In the genomic region with DNA sequence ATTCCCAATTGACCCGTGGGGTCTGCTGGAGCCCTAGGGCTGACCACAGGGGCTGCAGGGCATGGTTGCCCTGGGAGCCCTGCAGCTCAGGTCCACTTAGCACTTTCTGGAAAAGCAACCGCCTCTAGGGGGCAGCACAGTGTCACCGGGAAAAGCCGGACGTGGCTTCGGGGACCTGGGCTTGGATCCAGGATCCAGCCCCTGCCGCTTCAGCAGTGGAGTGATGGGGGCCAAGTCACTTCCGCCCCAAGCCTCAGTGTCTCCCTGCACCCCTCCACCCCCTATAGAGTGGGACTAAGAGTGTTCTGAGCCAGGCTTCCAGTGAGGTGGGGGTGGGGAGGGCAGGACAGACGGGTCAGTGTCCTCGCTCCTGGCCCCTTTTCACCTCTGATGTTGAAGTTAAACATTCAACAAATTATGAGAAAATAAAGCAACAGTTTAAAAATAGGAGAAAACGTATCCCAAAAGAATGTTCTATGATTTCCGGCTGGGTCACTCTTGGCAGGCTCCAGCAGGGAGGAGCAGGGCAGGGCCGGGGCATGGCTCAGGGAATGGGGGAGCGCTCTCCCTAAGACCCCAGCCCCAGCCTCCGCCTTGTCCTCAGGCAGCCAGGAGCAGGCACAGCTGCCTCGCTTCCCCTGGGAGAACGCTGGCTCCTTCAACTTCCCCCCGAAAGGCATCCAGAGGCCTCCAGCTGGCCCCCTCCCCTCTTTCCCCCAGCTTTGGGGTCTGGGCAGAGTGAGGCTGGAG, we compare ENCODE assay signal across 8 cellular contexts.
A peak's percentile ranks its signal among the peaks of the same experiment; 100 is the strongest.
DNase-seq lines count a peak whose midpoint lies in the region; ATAC-seq and TF ChIP-seq lines count a peak whose summit lies in the region.

No MANE protein-coding gene starts in this region.

- H3K4me3 ChIP-seq in tibial artery: peak overlapping the region; percentile 26 to 38

- H3K9me3 ChIP-seq in tibial artery: no peaks in the 10 kb centered on the region

- H3K27ac Mint-ChIP-seq in natural killer cell: no peak overlapping the region

- H3K4me3 Mint-ChIP-seq in natural killer cell: no peak overlapping the region

- DNase-seq in SIG-M5 treated with dmso at 0.1 percent for 504 hours (lab: John Stamatoyannopoulos, UW; ENCODE audit: unreplicated experiment) (peak; percentile 16), SIG-M5 (lab: John Stamatoyannopoulos, UW) (no peak), NCI-H1105 (lab: John Stamatoyannopoulos, UW) (peak; percentile 68), fibroblast of gingiva (ENCODE audit: low read depth) (peak; percentile 39), natural killer cell (no peak), tibial artery (peak; percentile 86 to 94)
- DNase-seq in activated CD4-positive, alpha-beta T cell treated with anti-CD3 and anti-CD28 coated beads, Interleukin-2, amount 50 U/mL, for 1 hour: peak; percentile 43

- intact Hi-C loops in natural killer cell (cut with micrococcal nuclease): loop anchor here (5.0 to 10.0 kb wide), 2 partner anchors 559 to 842 kb away; no protein-coding TSS in a partner anchor
- intact Hi-C loops in tibial artery (cut with DNase I; ENCODE audit: low total_unique reads): loop anchor here (2.0 to 5.0 kb wide), 2 partner anchors 162 to 211 kb away; a partner anchor contains a TSS

- H3K36me3 ChIP-seq in tibial artery: no peaks in the 10 kb centered on the region

- H3K4me1 ChIP-seq in tibial artery: peaks cover 7 to 81% (median 56%) of the 10 kb centered on the region in 4 donors

- H3K27me3 ChIP-seq in tibial artery: no peaks in the 10 kb centered on the region

- peak overlapping the region; percentile 91 to 92 for H3K27ac ChIP-seq in tibial artery

- H3K36me3 Mint-ChIP-seq in natural killer cell: no peaks in the 10 kb centered on the region

- H3K9me3 Mint-ChIP-seq in natural killer cell: no peaks in the 10 kb centered on the region

- TF ChIP-seq CTCF in natural killer cell (IDR thresholded peaks at IDR 0.05) (peak; percentile 17), tibial artery (IDR thresholded peaks at IDR 0.05) (peak; percentile 89 to 91)

- H3K27me3 Mint-ChIP-seq in natural killer cell (ENCODE audit: low read depth in 2 of 2): peaks cover 0 to 12% of the 10 kb centered on the region in 2 donors

- H3K4me1 Mint-ChIP-seq in natural killer cell: peaks cover 0 to 9% of the 10 kb centered on the region in 2 donors

- ATAC-seq in natural killer cell: no peak
- no peak for ATAC-seq in HG02981 (IDR thresholded peaks at IDR 0.05; ENCODE audit: unreplicated experiment)

Comparison
In these comparisons a context has a peak if more than half of its experiments do, and no peak if none do; other contexts are left out.
1. DNase-seq: peak in SIG-M5 treated with dmso at 0.1 percent for 504 hours (single experiment), NCI-H1105 (single experiment), activated CD4-positive, alpha-beta T cell treated with anti-CD3 and anti-CD28 coated beads, Interleukin-2, amount 50 U/mL, for 1 hour (single experiment), fibroblast of gingiva (single experiment) and tibial artery (2 of 2); none in SIG-M5 (single experiment) and natural killer cell (single experiment).